ENCODE assay signal across 19 cellular contexts in genomic region chr20:20497242-20497985, GRCh38.
DNase-seq lines count a peak whose midpoint lies in the region; ATAC-seq and TF ChIP-seq lines count a peak whose summit lies in the region.
"Had no signal": no experiment of that assay in that cellular context is flagged by ENCODE, and none has a peak within 500 bp of the region (broad histone marks: within the 10 kb centered on the region; RNA-seq: fewer than 3 reads in every experiment).

No MANE protein-coding gene starts in this region.

- H3K27me3 Mint-ChIP-seq in glutamatergic neuron (ENCODE audit: unreplicated experiment): peaks cover 7% of the 10 kb centered on the region
- no peaks in the 10 kb centered on the region for H3K27me3 Mint-ChIP-seq in CD8-positive, alpha-beta T cell (ENCODE audit: low read depth)
- H3K27me3 Mint-ChIP-seq: activated B cell treated with CpG ODN at 0.5 μM for 24 hours; central memory CD8-positive, alpha-beta T cell had no signal

- peak overlapping the region; percentile 66 for H3K27ac Mint-ChIP-seq in glutamatergic neuron (ENCODE audit: unreplicated experiment)
- H3K27ac Mint-ChIP-seq in CD8-positive, alpha-beta T cell: no peak overlapping the region
- H3K27ac Mint-ChIP-seq: activated B cell treated with CpG ODN at 0.5 μM for 24 hours, immature natural killer cell had no signal

- POLR2A ChIA-PET in CD8-positive, alpha-beta T cell (lab: Charles Lee): no interaction called here

- H3K36me3 Mint-ChIP-seq in glutamatergic neuron (ENCODE audit: unreplicated experiment): no peaks in the 10 kb centered on the region
- H3K36me3 Mint-ChIP-seq in CD8-positive, alpha-beta T cell: peaks cover 88% of the 10 kb centered on the region

- no peak overlapping the region for H3K27ac ChIP-seq in CD8-positive, alpha-beta T cell (ENCODE audit: low read depth, low read length)
- H3K27ac ChIP-seq: BLaER1 treated with 17β-estradiol and CSF1 and Interleukin-3, amounts not matched to agents 10 nM and 100 nM had no signal

- H3K27me3 ChIP-seq in CD8-positive, alpha-beta T cell (ENCODE audit: insufficient read depth, low read length): no peaks in the 10 kb centered on the region
- H3K27me3 ChIP-seq: BLaER1 treated with 17β-estradiol and CSF1 and Interleukin-3, amounts not matched to agents 10 nM and 100 nM had no signal

- peaks cover 6% of the 10 kb centered on the region for H3K9me3 Mint-ChIP-seq in glutamatergic neuron (ENCODE audit: unreplicated experiment)
- H3K9me3 Mint-ChIP-seq in CD8-positive, alpha-beta T cell: no peaks in the 10 kb centered on the region
- H3K9me3 Mint-ChIP-seq: activated B cell treated with CpG ODN at 0.5 μM for 24 hours; central memory CD8-positive, alpha-beta T cell; immature natural killer cell had no signal

- H3K4me3 Mint-ChIP-seq in glutamatergic neuron (ENCODE audit: unreplicated experiment): peak overlapping the region; percentile 34
- H3K4me3 Mint-ChIP-seq in CD8-positive, alpha-beta T cell: no peak overlapping the region
- H3K4me3 Mint-ChIP-seq: activated B cell treated with CpG ODN at 0.5 μM for 24 hours; central memory CD8-positive, alpha-beta T cell; immature natural killer cell had no signal

- intact Hi-C loops in CD8-positive, alpha-beta T cell (cut with DNase I, micrococcal nuclease): no loop called here

- no peaks in the 10 kb centered on the region for H3K9me3 ChIP-seq in CD8-positive, alpha-beta T cell (ENCODE audit: low read length)
- H3K9me3 ChIP-seq: BLaER1 treated with 17β-estradiol and CSF1 and Interleukin-3, amounts not matched to agents 10 nM and 100 nM had no signal

- CTCF ChIA-PET in CD8-positive, alpha-beta T cell (lab: Charles Lee): no interaction called here

- peaks cover 44% of the 10 kb centered on the region for H3K4me1 Mint-ChIP-seq in glutamatergic neuron (ENCODE audit: low read depth, unreplicated experiment)
- no peaks in the 10 kb centered on the region for H3K4me1 Mint-ChIP-seq in CD8-positive, alpha-beta T cell (ENCODE audit: low read depth)
- H3K4me1 Mint-ChIP-seq: activated B cell treated with CpG ODN at 0.5 μM for 24 hours; central memory CD8-positive, alpha-beta T cell; immature natural killer cell had no signal

- H3K4me1 ChIP-seq in CD8-positive, alpha-beta T cell (ENCODE audit: insufficient read depth, low read length): no peaks in the 10 kb centered on the region
- H3K4me1 ChIP-seq: BLaER1 treated with 17β-estradiol and CSF1 and Interleukin-3, amounts not matched to agents 10 nM and 100 nM had no signal

- no peak overlapping the region for H3K4me3 ChIP-seq in CD8-positive, alpha-beta T cell (ENCODE audit: low read depth, low read length)
- H3K4me3 ChIP-seq: BLaER1 treated with 17β-estradiol and CSF1 and Interleukin-3, amounts not matched to agents 10 nM and 100 nM; lung had no signal

- TF ChIP-seq CTCF in glutamatergic neuron (IDR thresholded peaks at IDR 0.05; ENCODE audit: partially characterized antibody, unreplicated experiment): no peak
- no peak for TF ChIP-seq CTCF in CD8-positive, alpha-beta T cell (IDR thresholded peaks at IDR 0.05)

- H3K36me3 ChIP-seq in CD8-positive, alpha-beta T cell (ENCODE audit: insufficient read depth, low read length): peaks cover 14% of the 10 kb centered on the region

- peak; percentile 64 for ATAC-seq in GM21360 (IDR thresholded peaks at IDR 0.05; ENCODE audit: unreplicated experiment)
- ATAC-seq in HG03095 (IDR thresholded peaks at IDR 0.05; ENCODE audit: unreplicated experiment): peak; percentile 74
- ATAC-seq in GM18907 (IDR thresholded peaks at IDR 0.05; ENCODE audit: unreplicated experiment): no peak
- no peak for ATAC-seq in CD8-positive, alpha-beta T cell

- peak; percentile 32 to 59 for DNase-seq in activated CD4-positive, alpha-beta T cell treated with anti-CD3 and anti-CD28 coated beads, Interleukin-2, amount 50 U/mL, for 48 hours
- no peak for DNase-seq in activated CD4-positive, alpha-beta T cell treated with anti-CD3 and anti-CD28 coated beads for 1 hour
- DNase-seq in glutamatergic neuron (no peak), midbrain (lab: John Stamatoyannopoulos, UW) (no peak)
- DNase-seq in CD8-positive, alpha-beta T cell: no peak
- DNase-seq: activated B cell treated with CpG ODN at 0.5 μM for 24 hours; effector CD4-positive, alpha-beta T cell; GDM1; immature natural killer cell; Karpas-422; NCI-H1105; SHP77; small intestine had no signal

Comparison
In these comparisons a context has a peak if more than half of its experiments do, and no peak if none do; other contexts are left out.
1. DNase-seq: peak in activated CD4-positive, alpha-beta T cell treated with anti-CD3 and anti-CD28 coated beads, Interleukin-2, amount 50 U/mL, for 48 hours (2 of 2); none in activated CD4-positive, alpha-beta T cell treated with anti-CD3 and anti-CD28 coated beads for 1 hour (single experiment), glutamatergic neuron (single experiment), midbrain (single experiment) and CD8-positive, alpha-beta T cell (0 of 7).
2. ATAC-seq: peak in GM21360 (single experiment) and HG03095 (single experiment); none in GM18907 (single experiment) and CD8-positive, alpha-beta T cell (single experiment).